In the genomic region with DNA sequence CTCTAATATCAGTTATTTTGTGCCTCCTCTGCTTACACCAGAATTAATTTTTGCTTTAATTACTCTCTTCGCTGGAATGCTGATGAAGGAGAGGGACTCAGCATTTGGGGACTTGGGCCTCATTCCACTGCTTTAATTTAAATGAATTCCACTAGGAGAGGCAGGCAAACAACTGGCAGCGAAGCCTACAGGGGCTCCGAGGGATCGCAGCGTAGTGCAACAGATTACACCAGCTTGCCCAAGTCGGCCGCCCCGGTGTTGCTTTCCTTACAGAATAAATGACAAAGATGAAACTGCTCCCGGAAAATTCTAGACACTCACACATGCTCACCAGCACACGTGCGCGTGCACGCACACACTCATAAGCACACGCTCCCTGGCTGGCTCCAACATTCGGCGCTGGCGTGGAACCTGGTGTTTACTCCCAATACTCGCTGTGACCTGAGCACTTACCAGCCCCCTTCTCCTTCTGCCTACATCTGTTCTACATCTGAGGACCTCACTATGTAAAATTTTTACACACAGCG, we compare ENCODE assay signal across 1 cellular context.
TF ChIP-seq lines count a peak whose summit lies in the region.

No MANE protein-coding gene starts in this region.

TF ChIP-seq in GM23338, 12 proteins besides CTCF, POLR2A, EP300 and RAD21 (continued from another document):
- TF ChIP-seq, protein P1, sequence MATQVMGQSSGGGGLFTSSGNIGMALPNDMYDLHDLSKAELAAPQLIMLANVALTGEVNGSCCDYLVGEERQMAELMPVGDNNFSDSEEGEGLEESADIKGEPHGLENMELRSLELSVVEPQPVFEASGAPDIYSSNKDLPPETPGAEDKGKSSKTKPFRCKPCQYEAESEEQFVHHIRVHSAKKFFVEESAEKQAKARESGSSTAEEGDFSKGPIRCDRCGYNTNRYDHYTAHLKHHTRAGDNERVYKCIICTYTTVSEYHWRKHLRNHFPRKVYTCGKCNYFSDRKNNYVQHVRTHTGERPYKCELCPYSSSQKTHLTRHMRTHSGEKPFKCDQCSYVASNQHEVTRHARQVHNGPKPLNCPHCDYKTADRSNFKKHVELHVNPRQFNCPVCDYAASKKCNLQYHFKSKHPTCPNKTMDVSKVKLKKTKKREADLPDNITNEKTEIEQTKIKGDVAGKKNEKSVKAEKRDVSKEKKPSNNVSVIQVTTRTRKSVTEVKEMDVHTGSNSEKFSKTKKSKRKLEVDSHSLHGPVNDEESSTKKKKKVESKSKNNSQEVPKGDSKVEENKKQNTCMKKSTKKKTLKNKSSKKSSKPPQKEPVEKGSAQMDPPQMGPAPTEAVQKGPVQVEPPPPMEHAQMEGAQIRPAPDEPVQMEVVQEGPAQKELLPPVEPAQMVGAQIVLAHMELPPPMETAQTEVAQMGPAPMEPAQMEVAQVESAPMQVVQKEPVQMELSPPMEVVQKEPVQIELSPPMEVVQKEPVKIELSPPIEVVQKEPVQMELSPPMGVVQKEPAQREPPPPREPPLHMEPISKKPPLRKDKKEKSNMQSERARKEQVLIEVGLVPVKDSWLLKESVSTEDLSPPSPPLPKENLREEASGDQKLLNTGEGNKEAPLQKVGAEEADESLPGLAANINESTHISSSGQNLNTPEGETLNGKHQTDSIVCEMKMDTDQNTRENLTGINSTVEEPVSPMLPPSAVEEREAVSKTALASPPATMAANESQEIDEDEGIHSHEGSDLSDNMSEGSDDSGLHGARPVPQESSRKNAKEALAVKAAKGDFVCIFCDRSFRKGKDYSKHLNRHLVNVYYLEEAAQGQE (IDR thresholded peaks at IDR 0.05; ENCODE audit: unreplicated experiment): no peak
- no peak for TF ChIP-seq JUNB (IDR thresholded peaks at IDR 0.05; ENCODE audit: unreplicated experiment)
